In the genomic region with DNA sequence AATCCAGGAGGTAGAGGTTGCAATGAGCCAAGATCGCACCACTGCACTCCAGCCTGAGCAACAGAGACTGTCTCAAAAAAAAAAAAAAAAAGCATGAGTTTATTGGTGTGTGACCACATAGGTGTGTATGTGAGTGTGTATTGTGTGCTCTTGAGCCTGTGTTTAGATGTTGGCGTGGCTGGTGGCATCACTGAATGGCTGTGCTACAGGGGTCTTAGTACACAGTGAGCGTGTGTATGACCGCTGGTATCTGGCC, we compare ENCODE assay signal across 8 cellular contexts. TPM values are rescaled to one million over a fixed set of nuclear protein-coding genes. Genes with fewer than 3 reads are reported as not detected.
DNase-seq lines count a peak whose midpoint lies in the region; ATAC-seq lines count a peak whose summit lies in the region.

No MANE protein-coding gene starts in this region.

- ATAC-seq in activated T-helper 17 cell treated with anti-CD3 and anti-CD28 coated beads, Interleukin-2, amount 50 U/mL, for 72 hours (replicated peaks): no peak
- no peak for ATAC-seq in GM21529 (IDR thresholded peaks at IDR 0.05; ENCODE audit: unreplicated experiment)

- intact Hi-C loops in posterior cingulate gyrus (cut with DNase I): no loop called here

- DNase-seq in T-helper 1 cell (no peak), immature natural killer cell (no peak), posterior cingulate gyrus (no peak), KG1 (lab: John Stamatoyannopoulos, UW) (no peak)

- H3K4me3 Mint-ChIP-seq in T-helper 1 cell treated with Interleukin-12 subunit alpha and Interleukin-12 subunit beta and Interleukin-4 antibody, amounts not matched to agents 30 μg/mL and 1 μg/mL, for 36 hours: peak overlapping the region; percentile 97
- H3K4me3 Mint-ChIP-seq in activated T-helper 17 cell treated with anti-CD3 and anti-CD28 coated beads, Interleukin-2, amount 50 U/mL, for 72 hours: peak overlapping the region; percentile 97
- H3K4me3 Mint-ChIP-seq in immature natural killer cell: peak overlapping the region; percentile 87 to 96 (median 92)

- peak overlapping the region; percentile 83 to 89 (median 88) for H3K4me3 ChIP-seq in subcutaneous abdominal adipose tissue (ENCODE audit: low read depth in 1 of 5, low read length in 5 of 5)

- no peaks in the 10 kb centered on the region for H3K9me3 ChIP-seq in subcutaneous abdominal adipose tissue (ENCODE audit: control insufficient read depth in 5 of 5, low read length in 5 of 5)

- no peaks in the 10 kb centered on the region for H3K27me3 ChIP-seq in subcutaneous abdominal adipose tissue (ENCODE audit: control insufficient read depth in 5 of 5, insufficient read depth in 4 of 5, low read length in 5 of 5)

- peaks cover 45% of the 10 kb centered on the region for H3K36me3 Mint-ChIP-seq in T-helper 1 cell treated with Interleukin-12 subunit alpha and Interleukin-12 subunit beta and Interleukin-4 antibody, amounts not matched to agents 30 μg/mL and 1 μg/mL, for 36 hours (ENCODE audit: low read depth)
- peaks cover 65% of the 10 kb centered on the region for H3K36me3 Mint-ChIP-seq in activated T-helper 17 cell treated with anti-CD3 and anti-CD28 coated beads, Interleukin-2, amount 50 U/mL, for 72 hours (ENCODE audit: low read depth)
- peaks cover 3 to 8% (median 7%) of the 10 kb centered on the region in 3 donors for H3K36me3 Mint-ChIP-seq in immature natural killer cell

- peaks cover 0 to 28% (median 23%) of the 10 kb centered on the region in 5 donors for H3K36me3 ChIP-seq in subcutaneous abdominal adipose tissue (ENCODE audit: control insufficient read depth in 5 of 5, insufficient read depth in 5 of 5, low read length in 5 of 5)

- no peaks in the 10 kb centered on the region for H3K9me3 Mint-ChIP-seq in T-helper 1 cell treated with Interleukin-12 subunit alpha and Interleukin-12 subunit beta and Interleukin-4 antibody, amounts not matched to agents 30 μg/mL and 1 μg/mL, for 36 hours
- no peaks in the 10 kb centered on the region for H3K9me3 Mint-ChIP-seq in activated T-helper 17 cell treated with anti-CD3 and anti-CD28 coated beads, Interleukin-2, amount 50 U/mL, for 72 hours
- H3K9me3 Mint-ChIP-seq in immature natural killer cell: no peaks in the 10 kb centered on the region

- H3K27ac Mint-ChIP-seq in T-helper 1 cell treated with Interleukin-12 subunit alpha and Interleukin-12 subunit beta and Interleukin-4 antibody, amounts not matched to agents 30 μg/mL and 1 μg/mL, for 36 hours: peak overlapping the region; percentile 95
- H3K27ac Mint-ChIP-seq in activated T-helper 17 cell treated with anti-CD3 and anti-CD28 coated beads, Interleukin-2, amount 50 U/mL, for 72 hours: peak overlapping the region; percentile 99
- peak overlapping the region; percentile 86 to 93 (median 93) for H3K27ac Mint-ChIP-seq in immature natural killer cell

- peaks cover 9 to 57% (median 44%) of the 10 kb centered on the region in 5 donors for H3K4me1 ChIP-seq in subcutaneous abdominal adipose tissue (ENCODE audit: control insufficient read depth in 5 of 5, insufficient read depth in 5 of 5, low read length in 5 of 5)

- no peaks in the 10 kb centered on the region for H3K27me3 Mint-ChIP-seq in T-helper 1 cell treated with Interleukin-12 subunit alpha and Interleukin-12 subunit beta and Interleukin-4 antibody, amounts not matched to agents 30 μg/mL and 1 μg/mL, for 36 hours (ENCODE audit: low read depth)
- no peaks in the 10 kb centered on the region for H3K27me3 Mint-ChIP-seq in activated T-helper 17 cell treated with anti-CD3 and anti-CD28 coated beads, Interleukin-2, amount 50 U/mL, for 72 hours
- H3K27me3 Mint-ChIP-seq in immature natural killer cell (ENCODE audit: low read depth in 3 of 3): peaks cover 0 to 6% (median 5%) of the 10 kb centered on the region in 3 donors

- H3K9ac ChIP-seq in subcutaneous abdominal adipose tissue (ENCODE audit: low read length in 5 of 5): peak overlapping the region; percentile 86 to 98 (median 91)

- H3K4me1 Mint-ChIP-seq in T-helper 1 cell treated with Interleukin-12 subunit alpha and Interleukin-12 subunit beta and Interleukin-4 antibody, amounts not matched to agents 30 μg/mL and 1 μg/mL, for 36 hours (ENCODE audit: low read depth): peaks cover 49% of the 10 kb centered on the region
- H3K4me1 Mint-ChIP-seq in activated T-helper 17 cell treated with anti-CD3 and anti-CD28 coated beads, Interleukin-2, amount 50 U/mL, for 72 hours: peaks cover 31% of the 10 kb centered on the region
- H3K4me1 Mint-ChIP-seq in immature natural killer cell: peaks cover 54 to 64% of the 10 kb centered on the region in 2 donors

- peak overlapping the region; percentile 100 for H3K27ac ChIP-seq in subcutaneous abdominal adipose tissue (ENCODE audit: low read depth, low read length)

RNA-seq across cellular contexts. Expression of a gene that starts 2.5 kb away (rescaled TPM):
- total RNA-seq in activated T-helper 17 cell treated with anti-CD3 and anti-CD28 coated beads, Interleukin-2, amount 50 U/mL, for 72 hours: 100 to 1,000 TPM; 119 to 221 TPM
- 10 to 100 TPM; 17.4 to 37.7 (median 32.6) TPM for polyA plus RNA-seq in immature natural killer cell

RNA-seq across cellular contexts. Expression of a gene that starts 39.7 kb away (rescaled TPM):
- total RNA-seq in activated T-helper 17 cell treated with anti-CD3 and anti-CD28 coated beads, Interleukin-2, amount 50 U/mL, for 72 hours: 10 to 100 TPM; 60.7 to 69.9 TPM
- 10 to 100 TPM in 2 of 3 donors, 1 to 10 TPM in 1; 8.8 to 26.8 (median 10.8) TPM for polyA plus RNA-seq in immature natural killer cell

RNA-seq across cellular contexts. Expression of a gene that starts 40.1 kb away (rescaled TPM):
- 10 to 100 TPM in 1 of 2 donors, 1 to 10 TPM in 1; 6.3 to 14.3 TPM for total RNA-seq in activated T-helper 17 cell treated with anti-CD3 and anti-CD28 coated beads, Interleukin-2, amount 50 U/mL, for 72 hours
- polyA plus RNA-seq in immature natural killer cell: 1 to 10 TPM in 2 of 3 donors, not detected in 1; 2.2 to 5.4 TPM
